23 cellular contexts compared by ENCODE assay signal in the genomic region with DNA sequence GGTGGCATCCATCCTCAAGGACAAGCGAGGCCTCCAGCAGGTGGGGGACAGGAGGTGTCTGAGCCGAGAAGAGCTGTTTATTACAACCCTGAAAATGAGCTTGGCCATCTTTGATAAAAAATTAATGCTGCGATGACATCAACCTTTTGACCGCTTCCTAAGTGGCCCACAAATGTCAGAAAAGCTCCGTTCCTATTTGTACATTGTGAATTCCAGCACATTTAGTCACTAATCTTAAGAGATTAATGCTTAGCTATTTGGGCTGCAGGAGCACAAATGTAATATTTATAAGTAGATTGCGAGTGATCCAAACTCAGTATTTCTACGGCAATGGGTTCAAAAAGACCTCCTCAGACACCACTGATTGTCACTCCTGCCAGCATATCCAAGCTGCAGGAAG.
"Had no signal": no experiment of that assay in that cellular context is flagged by ENCODE, and none has a peak within 500 bp of the region (broad histone marks: within the 10 kb centered on the region; RNA-seq: fewer than 3 reads in every experiment).

No MANE protein-coding gene starts in this region.

- H3K4me3 ChIP-seq: coronary artery, esophagus squamous epithelium, hepatocyte, sigmoid colon, SK-N-MC, thyroid gland, upper lobe of right lung had no signal

- ATAC-seq: activated CD4-positive, CD25-positive, alpha-beta regulatory T cell treated with anti-CD3 and anti-CD28 coated beads, Interleukin-2, amount 50 U/mL, for 24 hours; activated CD8-positive, alpha-beta memory T cell treated with anti-CD3 and anti-CD28 coated beads, Interleukin-2, amount 10 ng/mL, durations not matched to agents 7 days and 5 days; activated CD8-positive, alpha-beta T cell treated with anti-CD3 and anti-CD28 coated beads for 36 hours; stimulated activated naive CD8-positive, alpha-beta T cell treated with anti-CD3 and anti-CD28 coated beads, Interleukin-15, Interleukin-2, amounts not matched to agents 100 U/mL and 50 U/mL, for 24 hours; upper lobe of right lung had no signal

- H3K4me1 ChIP-seq: esophagus squamous epithelium, sigmoid colon, thyroid gland, upper lobe of right lung had no signal

- H3K9me3 ChIP-seq: esophagus squamous epithelium, sigmoid colon, thyroid gland, upper lobe of right lung had no signal

- H3K27me3 Mint-ChIP-seq: activated CD4-positive, alpha-beta T cell treated with anti-CD3 and anti-CD28 coated beads, Interleukin-2, amount 10 ng/mL, durations not matched to agents 24 days and 14 days; activated CD8-positive, alpha-beta memory T cell treated with anti-CD3 and anti-CD28 coated beads, Interleukin-2, amount 10 ng/mL, durations not matched to agents 7 days and 5 days; activated CD8-positive, alpha-beta T cell treated with anti-CD3 and anti-CD28 coated beads for 36 hours; activated naive CD4-positive, alpha-beta T cell treated with anti-CD3 and anti-CD28 coated beads, Interleukin-2, amount 10 ng/mL, durations not matched to agents 7 days and 5 days had no signal

- H3K36me3 Mint-ChIP-seq: activated CD8-positive, alpha-beta memory T cell treated with anti-CD3 and anti-CD28 coated beads, Interleukin-2, amount 10 ng/mL, durations not matched to agents 7 days and 5 days; activated naive CD4-positive, alpha-beta T cell treated with anti-CD3 and anti-CD28 coated beads, Interleukin-2, amount 10 ng/mL, durations not matched to agents 7 days and 5 days; immature natural killer cell; memory B cell had no signal

- H3K4me3 Mint-ChIP-seq: activated CD4-positive, alpha-beta T cell treated with anti-CD3 and anti-CD28 coated beads, Interleukin-2, amount 10 ng/mL, durations not matched to agents 24 days and 14 days; activated CD8-positive, alpha-beta memory T cell treated with anti-CD3 and anti-CD28 coated beads, Interleukin-2, amount 10 ng/mL, durations not matched to agents 7 days and 5 days; activated CD8-positive, alpha-beta T cell treated with anti-CD3 and anti-CD28 coated beads for 36 hours; activated naive CD4-positive, alpha-beta T cell treated with anti-CD3 and anti-CD28 coated beads, Interleukin-2, amount 10 ng/mL, durations not matched to agents 7 days and 5 days; central memory CD8-positive, alpha-beta T cell; endodermal cell; immature natural killer cell; memory B cell; neural crest cell had no signal

- H3K4me1 Mint-ChIP-seq: activated CD4-positive, alpha-beta T cell treated with anti-CD3 and anti-CD28 coated beads, Interleukin-2, amount 10 ng/mL, durations not matched to agents 24 days and 14 days; activated CD8-positive, alpha-beta memory T cell treated with anti-CD3 and anti-CD28 coated beads, Interleukin-2, amount 10 ng/mL, durations not matched to agents 7 days and 5 days; activated naive CD4-positive, alpha-beta T cell treated with anti-CD3 and anti-CD28 coated beads, Interleukin-2, amount 10 ng/mL, durations not matched to agents 7 days and 5 days; endodermal cell; immature natural killer cell; memory B cell; neural crest cell had no signal

- DNase-seq: activated CD4-positive, alpha-beta T cell treated with anti-CD3 and anti-CD28 coated beads, Interleukin-2, amount 10 ng/mL, durations not matched to agents 24 days and 14 days; activated CD8-positive, alpha-beta memory T cell treated with anti-CD3 and anti-CD28 coated beads, Interleukin-2, amount 10 ng/mL, durations not matched to agents 7 days and 5 days; activated CD8-positive, alpha-beta T cell treated with anti-CD3 and anti-CD28 coated beads for 36 hours; activated effector memory CD4-positive, alpha-beta T cell treated with anti-CD3 and anti-CD28 coated beads, Interleukin-2, amount 50 U/mL, for 16 hours; activated naive CD4-positive, alpha-beta T cell treated with anti-CD3 and anti-CD28 coated beads, Interleukin-2, amount 10 ng/mL, durations not matched to agents 7 days and 5 days; activated T-cell treated with anti-CD3 and anti-CD28 coated beads for 4 hours; endodermal cell; esophagus squamous epithelium; immature natural killer cell; occipital lobe; sigmoid colon; stimulated activated CD4-positive, alpha-beta T cell treated with anti-CD3 and anti-CD28 coated beads, Interleukin-4, amount 100 ng/mL, for 24 hours; stimulated activated naive CD8-positive, alpha-beta T cell treated with anti-CD3 and anti-CD28 coated beads, Interleukin-15, Interleukin-2, amounts not matched to agents 100 U/mL and 50 U/mL, for 24 hours; thyroid gland; upper lobe of right lung had no signal

- H3K36me3 ChIP-seq: esophagus squamous epithelium, sigmoid colon, thyroid gland, upper lobe of right lung had no signal

- H3K27ac ChIP-seq: coronary artery, esophagus squamous epithelium, hepatocyte, sigmoid colon, SK-N-MC, thyroid gland, upper lobe of right lung, VCaP had no signal

- H3K27me3 ChIP-seq: hepatocyte, sigmoid colon, thyroid gland, upper lobe of right lung had no signal

- H3K9me3 Mint-ChIP-seq: activated CD4-positive, alpha-beta T cell treated with anti-CD3 and anti-CD28 coated beads, Interleukin-2, amount 10 ng/mL, durations not matched to agents 24 days and 14 days; activated CD8-positive, alpha-beta T cell treated with anti-CD3 and anti-CD28 coated beads for 36 hours; activated naive CD4-positive, alpha-beta T cell treated with anti-CD3 and anti-CD28 coated beads, Interleukin-2, amount 10 ng/mL, durations not matched to agents 7 days and 5 days; central memory CD8-positive, alpha-beta T cell; endodermal cell; immature natural killer cell; memory B cell; neural crest cell had no signal

- H3K27ac Mint-ChIP-seq: activated CD4-positive, alpha-beta T cell treated with anti-CD3 and anti-CD28 coated beads, Interleukin-2, amount 10 ng/mL, durations not matched to agents 24 days and 14 days; activated CD8-positive, alpha-beta memory T cell treated with anti-CD3 and anti-CD28 coated beads, Interleukin-2, amount 10 ng/mL, durations not matched to agents 7 days and 5 days; activated CD8-positive, alpha-beta T cell treated with anti-CD3 and anti-CD28 coated beads for 36 hours; activated naive CD4-positive, alpha-beta T cell treated with anti-CD3 and anti-CD28 coated beads, Interleukin-2, amount 10 ng/mL, durations not matched to agents 7 days and 5 days; endodermal cell; immature natural killer cell; memory B cell had no signal
